ENCODE assay signal across 8 cellular contexts in the genomic region with DNA sequence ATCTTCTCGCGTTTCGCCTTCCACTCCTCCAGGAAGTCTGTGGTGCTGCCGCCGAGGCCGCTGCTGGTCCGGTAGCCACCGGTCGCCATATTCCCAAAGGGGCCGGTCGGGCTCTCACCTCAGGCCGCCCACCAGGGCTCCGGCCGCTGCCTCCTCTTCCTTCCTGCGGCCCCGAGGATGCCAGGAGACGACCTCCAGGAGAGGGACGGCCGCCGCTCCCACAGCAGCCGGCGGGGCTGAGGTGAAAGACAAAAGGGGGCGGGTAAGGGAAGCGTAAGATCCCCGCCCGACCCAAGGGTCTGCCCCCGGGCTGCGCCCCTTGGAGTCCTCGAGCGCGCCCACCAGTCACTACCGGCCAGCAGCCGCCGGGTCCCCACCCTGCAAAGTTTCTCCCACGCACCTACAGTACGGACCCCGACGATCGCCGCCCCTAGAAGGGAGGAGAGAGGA. TPM values are rescaled to one million over a fixed set of nuclear protein-coding genes. Genes with fewer than 3 reads are reported as not detected.
DNase-seq lines count a peak whose midpoint lies in the region; ATAC-seq and TF ChIP-seq lines count a peak whose summit lies in the region.

No MANE protein-coding gene starts in this region.

- H3K27me3 ChIP-seq in OCI-LY1 (ENCODE audit: insufficient read depth, low read length) (no peaks in the 10 kb centered on the region), dorsolateral prefrontal cortex (peaks cover 0 to 64% (median 24%) of the 10 kb centered on the region in 45 donors)

- TF ChIP-seq CTCF in OCI-LY1 (IDR thresholded peaks at IDR 0.05; ENCODE audit: low read length) (no peak), dorsolateral prefrontal cortex (IDR thresholded peaks at IDR 0.05 in 54 of 56, conservative IDR thresholded peaks at IDR 0.05 in 2 of 56; ENCODE audit: low read depth in 1 of 56, partially characterized antibody in 56 of 56) (peak in 2 of 56 donors; percentile 6 to 17)

- in situ Hi-C loops in ACHN (cut with HindIII; ENCODE audit: low pct_ligation_motif_present, low pct_unique_long_range_greater_than_20kb, low sequenced_read_pairs) = no loop called here

- no peaks in the 10 kb centered on the region for H3K9me2 ChIP-seq in OCI-LY1 (ENCODE audit: low read depth, low read length)

- H3K36me3 ChIP-seq in OCI-LY1 (ENCODE audit: insufficient read depth, low read length) = no peaks in the 10 kb centered on the region

- H3K4me2 ChIP-seq in OCI-LY1 (ENCODE audit: low read length) = peak overlapping the region; percentile 70

- peak overlapping the region; percentile 79 for H3K4me3 ChIP-seq in OCI-LY1 (ENCODE audit: low read depth, low read length, poor library complexity, severe bottlenecking)
- H3K4me3 ChIP-seq in dorsolateral prefrontal cortex = peak overlapping the region; percentile 46 to 82 (median 67)

- H3K27ac ChIP-seq in OCI-LY1 (ENCODE audit: low read depth, low read length, poor library complexity, severe bottlenecking) (peak overlapping the region; percentile 84), dorsolateral prefrontal cortex (peak overlapping the region in 39 of 59 donors; percentile 21 to 82 (median 54))

- H3K9me3 ChIP-seq in OCI-LY1 (ENCODE audit: low read length) = no peaks in the 10 kb centered on the region

- peak; percentile 7 for ATAC-seq in GM18499 (IDR thresholded peaks at IDR 0.05; ENCODE audit: insufficient read depth, unreplicated experiment)
- ATAC-seq in HG02798 (IDR thresholded peaks at IDR 0.05; ENCODE audit: poor library complexity, unreplicated experiment) = peak; percentile 27

- no peaks in the 10 kb centered on the region for H4K20me1 ChIP-seq in OCI-LY1 (ENCODE audit: insufficient read depth, low read length)

- no peak overlapping the region for H2AFZ ChIP-seq in OCI-LY1 (ENCODE audit: low read length)

- H3F3A ChIP-seq in OCI-LY1 (ENCODE audit: insufficient read depth, low read length) = no peaks in the 10 kb centered on the region

- H3K4me1 ChIP-seq in OCI-LY1 (ENCODE audit: insufficient read depth, low read length, severe bottlenecking) = peaks cover 34% of the 10 kb centered on the region

- peaks cover 45% of the 10 kb centered on the region for H3K79me2 ChIP-seq in OCI-LY1 (ENCODE audit: insufficient read depth, low read length)

- DNase-seq in ACHN = peak; percentile 67
- peak in 1 of 10 donors; percentile 7 for DNase-seq in dorsolateral prefrontal cortex
- DNase-seq in myocyte (ENCODE audit: low read depth) = peak; percentile 50
- no peak for DNase-seq in glomerular visceral epithelial cell (ENCODE audit: extremely low spot score)
- no peak for DNase-seq in putamen (ENCODE audit: low spot score)

- peak overlapping the region; percentile 79 for H3K9ac ChIP-seq in OCI-LY1 (ENCODE audit: low read length)

- intact Hi-C loops in dorsolateral prefrontal cortex (cut with DNase I) = no loop called here

RNA-seq across cellular contexts. Expression of a gene that starts 0.6 kb away (rescaled TPM):
- total RNA-seq in dorsolateral prefrontal cortex = 10 to 100 TPM in 90 of 120 experiments, 1 to 10 TPM in 30; 6.1 to 38.2 (median 13.4) TPM
- 6.6 and 6.7 TPM in 2 replicates for total RNA-seq in myocyte
- polyA plus RNA-seq in myocyte (2012) = 24.0 TPM

Comparison
In these comparisons a context has a peak if more than half of its experiments do, and no peak if none do; other contexts are left out.
1. DNase-seq: peak in ACHN (single experiment) and myocyte (single experiment); none in glomerular visceral epithelial cell (single experiment) and putamen (single experiment).